In genomic region chr10:102252508-102252907, GRCh38 we compare ENCODE assay signal across 8 cellular contexts. TPM values are rescaled to one million over a fixed set of nuclear protein-coding genes. Genes with fewer than 3 reads are reported as not detected.
"Had no signal": no experiment of that assay in that cellular context is flagged by ENCODE, and none has a peak within 500 bp of the region (broad histone marks: within the 10 kb centered on the region; RNA-seq: fewer than 3 reads in every experiment).

No MANE protein-coding gene starts in this region.

RNA-seq across cellular contexts. Expression of gene PITX3, which starts 11.2 kb away (rescaled TPM):
- total RNA-seq: activated naive CD8-positive, alpha-beta T cell treated with anti-CD3 and anti-CD28 coated beads, Interleukin-2, amount 10 ng/mL, durations not matched to agents 7 days and 5 days; aorta; bronchial epithelial cell; PC-9; T-helper 2 cell treated with Interferon-gamma antibody and Interleukin-4, amounts not matched to agents 100 ng/mL and 5 ng/mL, for 36 hours had no signal
- polyA plus RNA-seq: adrenal gland had no signal

RNA-seq across cellular contexts. Expression of gene ELOVL3, which starts 26.4 kb away (rescaled TPM):
- total RNA-seq: activated CD8-positive, alpha-beta T cell treated with anti-CD3 and anti-CD28 coated beads for 36 hours; aorta; bronchial epithelial cell; Right ventricle myocardium inferior; T-helper 2 cell treated with Interferon-gamma antibody and Interleukin-4, amounts not matched to agents 100 ng/mL and 5 ng/mL, for 36 hours had no signal
- polyA plus RNA-seq: aorta had no signal
